25 cellular contexts compared by ENCODE assay signal in the genomic region with DNA sequence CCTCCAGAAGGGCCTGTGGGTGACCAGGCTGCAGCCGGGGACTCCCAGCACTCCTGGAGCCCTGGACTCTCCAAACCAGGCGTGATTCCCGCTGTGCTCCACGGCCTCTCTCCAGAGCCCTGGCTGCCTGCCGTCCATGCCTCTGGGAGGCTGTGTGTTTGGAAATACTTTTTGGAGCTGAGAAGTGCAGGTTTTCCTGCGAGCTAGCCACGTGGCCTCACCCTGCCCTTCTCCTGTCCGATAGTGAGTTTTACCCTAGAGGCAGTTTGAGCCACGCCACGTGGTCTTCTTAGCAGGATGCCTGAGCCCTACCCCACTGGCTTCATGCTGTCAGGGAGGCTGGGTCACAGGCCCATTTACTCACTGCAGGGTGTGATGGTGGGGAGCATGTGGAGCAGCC.
DNase-seq lines count a peak whose midpoint lies in the region; ATAC-seq and TF ChIP-seq lines count a peak whose summit lies in the region.
"Had no signal": no experiment of that assay in that cellular context is flagged by ENCODE, and none has a peak within 500 bp of the region (broad histone marks: within the 10 kb centered on the region; RNA-seq: fewer than 3 reads in every experiment).

No MANE protein-coding gene starts in this region.

- TF ChIP-seq POLR2A in stomach (IDR thresholded peaks at IDR 0.05), result no peak

- no peak for TF ChIP-seq CTCF in stomach (IDR thresholded peaks at IDR 0.05)

- no peaks in the 10 kb centered on the region for H3K27me3 Mint-ChIP-seq in activated T-cell treated with anti-CD3 and anti-CD28 coated beads, Interleukin-2, amount 50 U/mL, for 24 hours
- no peaks in the 10 kb centered on the region for H3K27me3 Mint-ChIP-seq in activated T-cell treated with anti-CD3 and anti-CD28 coated beads, Interleukin-2, amount 50 U/mL, for 72 hours (ENCODE audit: low read depth)
- no peaks in the 10 kb centered on the region for H3K27me3 Mint-ChIP-seq in naive thymus-derived CD8-positive, alpha-beta T cell
- H3K27me3 Mint-ChIP-seq: activated CD4-positive, alpha-beta memory T cell treated with anti-CD3 and anti-CD28 coated beads, Interleukin-2, amount 10 ng/mL, durations not matched to agents 7 days and 5 days; activated naive CD8-positive, alpha-beta T cell treated with anti-CD3 and anti-CD28 coated beads, Interleukin-2, amount 10 ng/mL, durations not matched to agents 7 days and 5 days; B cell had no signal

- H3K27me3 ChIP-seq in effector memory CD4-positive, alpha-beta T cell (replicated peaks; ENCODE audit: control insufficient read depth, insufficient read depth, low read length, poor library complexity, severe bottlenecking), result no peaks in the 10 kb centered on the region
- H3K27me3 ChIP-seq in stomach, result no peaks in the 10 kb centered on the region
- H3K27me3 ChIP-seq: brain microvascular endothelial cell, upper lobe of left lung had no signal

- H3K9me3 Mint-ChIP-seq in activated T-cell treated with anti-CD3 and anti-CD28 coated beads, Interleukin-2, amount 50 U/mL, for 24 hours, result no peaks in the 10 kb centered on the region
- peaks cover 3 to 8% of the 10 kb centered on the region in 2 donors for H3K9me3 Mint-ChIP-seq in activated T-cell treated with anti-CD3 and anti-CD28 coated beads, Interleukin-2, amount 50 U/mL, for 72 hours
- H3K9me3 Mint-ChIP-seq in naive thymus-derived CD8-positive, alpha-beta T cell, result peaks cover 0 to 12% (median 2%) of the 10 kb centered on the region in 9 donors

- 50 to 72% (median 65%) methylated on average over 9 to 10 of the region's 10 CpGs for WGBS in stomach, 5 donors

- DNase-seq in activated T-cell treated with anti-CD3 and anti-CD28 coated beads, Interleukin-2, amount 50 U/mL, for 24 hours, result no peak
- no peak for DNase-seq in activated T-cell treated with anti-CD3 and anti-CD28 coated beads, Interleukin-2, amount 50 U/mL, for 72 hours
- no peak for DNase-seq in effector memory CD4-positive, alpha-beta T cell
- DNase-seq in naive thymus-derived CD8-positive, alpha-beta T cell, result no peak
- no peak for DNase-seq in stomach
- no peak for DNase-seq in stimulated activated CD4-positive, alpha-beta T cell treated with anti-CD3 and anti-CD28 coated beads, Interleukin-4, amount 100 ng/mL, for 24 hours
- DNase-seq: activated CD4-positive, alpha-beta memory T cell treated with anti-CD3 and anti-CD28 coated beads, Interleukin-2, amount 10 ng/mL, durations not matched to agents 7 days and 5 days; activated naive CD8-positive, alpha-beta T cell treated with anti-CD3 and anti-CD28 coated beads, Interleukin-2, amount 10 ng/mL, durations not matched to agents 7 days and 5 days; brain microvascular endothelial cell; dorsolateral prefrontal cortex; erythroblast; GOT3; mesendoderm; NCI-H1105; NCI-H524 treated with DMSO at 0.1 percent for 48 hours; SHP77 treated with DMSO at 0.1 percent for 48 hours; stimulated activated CD4-positive, alpha-beta T cell treated with anti-CD3 and anti-CD28 coated beads, Interleukin-15, amount 100 ng/mL, for 24 hours; upper lobe of left lung; WERI-Rb-1 had no signal

- H3K27ac ChIP-seq in effector memory CD4-positive, alpha-beta T cell (ENCODE audit: insufficient read depth, low read length, poor library complexity, severe bottlenecking), result peak overlapping the region; percentile 63
- peak overlapping the region; percentile 2 to 93 (median 42) for H3K27ac ChIP-seq in stomach
- H3K27ac ChIP-seq: 22Rv1, brain microvascular endothelial cell, dorsolateral prefrontal cortex, upper lobe of left lung, WERI-Rb-1 had no signal

- no peaks in the 10 kb centered on the region for H3K36me3 ChIP-seq in effector memory CD4-positive, alpha-beta T cell (ENCODE audit: control insufficient read depth, insufficient read depth, low read length)
- H3K36me3 ChIP-seq in stomach, result peaks cover 0 to 10% (median 0%) of the 10 kb centered on the region in 4 donors
- H3K36me3 ChIP-seq: gastrocnemius medialis, upper lobe of left lung had no signal

- no peak for ATAC-seq in activated T-cell treated with anti-CD3 and anti-CD28 coated beads, Interleukin-2, amount 50 U/mL, for 72 hours (replicated peaks in 1 of 2)
- ATAC-seq in naive thymus-derived CD8-positive, alpha-beta T cell, result no peak
- ATAC-seq in HG03135 (IDR thresholded peaks at IDR 0.05; ENCODE audit: unreplicated experiment) (no peak), GM21381 (IDR thresholded peaks at IDR 0.05; ENCODE audit: unreplicated experiment) (no peak)

- POLR2A ChIA-PET in naive thymus-derived CD8-positive, alpha-beta T cell (lab: Charles Lee), result no interaction called here

- H3K9me3 ChIP-seq in effector memory CD4-positive, alpha-beta T cell (ENCODE audit: control insufficient read depth, low read length), result no peaks in the 10 kb centered on the region
- no peaks in the 10 kb centered on the region for H3K9me3 ChIP-seq in stomach
- H3K9me3 ChIP-seq: gastrocnemius medialis, upper lobe of left lung had no signal

- no peaks in the 10 kb centered on the region for H3K4me1 ChIP-seq in effector memory CD4-positive, alpha-beta T cell (ENCODE audit: control insufficient read depth, insufficient read depth, low read length, poor library complexity, severe bottlenecking)
- peaks cover 8 to 56% (median 32%) of the 10 kb centered on the region in 4 donors for H3K4me1 ChIP-seq in stomach

- no peak overlapping the region for H3K4me3 ChIP-seq in effector memory CD4-positive, alpha-beta T cell (ENCODE audit: insufficient read depth, low read depth, low read length, poor library complexity, severe bottlenecking)
- H3K4me3 ChIP-seq in stomach, result no peak overlapping the region
- H3K4me3 ChIP-seq: dorsolateral prefrontal cortex, gastrocnemius medialis, upper lobe of left lung had no signal

- no peak for TF ChIP-seq EP300 in stomach (IDR thresholded peaks at IDR 0.05)

- intact Hi-C loops in stomach (cut with DNase I; ENCODE audit: low total_unique reads), result no loop called here

- H3K4me1 Mint-ChIP-seq in activated T-cell treated with anti-CD3 and anti-CD28 coated beads, Interleukin-2, amount 50 U/mL, for 24 hours (ENCODE audit: low read depth), result no peaks in the 10 kb centered on the region
- H3K4me1 Mint-ChIP-seq in activated T-cell treated with anti-CD3 and anti-CD28 coated beads, Interleukin-2, amount 50 U/mL, for 72 hours (ENCODE audit: low read depth), result no peaks in the 10 kb centered on the region
- H3K4me1 Mint-ChIP-seq in naive thymus-derived CD8-positive, alpha-beta T cell, result peaks cover 0 to 15% (median 10%) of the 10 kb centered on the region in 4 donors
- H3K4me1 Mint-ChIP-seq: activated CD4-positive, alpha-beta memory T cell treated with anti-CD3 and anti-CD28 coated beads, Interleukin-2, amount 10 ng/mL, durations not matched to agents 7 days and 5 days; B cell had no signal

- H3K36me3 Mint-ChIP-seq in activated T-cell treated with anti-CD3 and anti-CD28 coated beads, Interleukin-2, amount 50 U/mL, for 24 hours (ENCODE audit: low read depth), result no peaks in the 10 kb centered on the region
- H3K36me3 Mint-ChIP-seq in activated T-cell treated with anti-CD3 and anti-CD28 coated beads, Interleukin-2, amount 50 U/mL, for 72 hours (ENCODE audit: insufficient read depth in 2 of 2), result no peaks in the 10 kb centered on the region
- no peaks in the 10 kb centered on the region for H3K36me3 Mint-ChIP-seq in naive thymus-derived CD8-positive, alpha-beta T cell

- no peak overlapping the region for H3K4me3 Mint-ChIP-seq in activated T-cell treated with anti-CD3 and anti-CD28 coated beads, Interleukin-2, amount 50 U/mL, for 24 hours
- no peak overlapping the region for H3K4me3 Mint-ChIP-seq in activated T-cell treated with anti-CD3 and anti-CD28 coated beads, Interleukin-2, amount 50 U/mL, for 72 hours
- H3K4me3 Mint-ChIP-seq in naive thymus-derived CD8-positive, alpha-beta T cell, result no peak overlapping the region
- H3K4me3 Mint-ChIP-seq: activated CD4-positive, alpha-beta memory T cell treated with anti-CD3 and anti-CD28 coated beads, Interleukin-2, amount 10 ng/mL, durations not matched to agents 7 days and 5 days; activated naive CD8-positive, alpha-beta T cell treated with anti-CD3 and anti-CD28 coated beads, Interleukin-2, amount 10 ng/mL, durations not matched to agents 7 days and 5 days; B cell; T-helper 1 cell treated with Interleukin-12 subunit alpha and Interleukin-12 subunit beta and Interleukin-4 antibody, amounts not matched to agents 30 μg/mL and 1 μg/mL, for 36 hours had no signal

- peak overlapping the region; percentile 29 for H3K27ac Mint-ChIP-seq in activated T-cell treated with anti-CD3 and anti-CD28 coated beads, Interleukin-2, amount 50 U/mL, for 24 hours
- H3K27ac Mint-ChIP-seq in activated T-cell treated with anti-CD3 and anti-CD28 coated beads, Interleukin-2, amount 50 U/mL, for 72 hours, result no peak overlapping the region
- peak overlapping the region in 9 of 10 donors; percentile 25 to 91 (median 77) for H3K27ac Mint-ChIP-seq in naive thymus-derived CD8-positive, alpha-beta T cell
- H3K27ac Mint-ChIP-seq: activated CD4-positive, alpha-beta memory T cell treated with anti-CD3 and anti-CD28 coated beads, Interleukin-2, amount 10 ng/mL, durations not matched to agents 7 days and 5 days; B cell; T-helper 1 cell treated with Interleukin-12 subunit alpha and Interleukin-12 subunit beta and Interleukin-4 antibody, amounts not matched to agents 30 μg/mL and 1 μg/mL, for 36 hours had no signal
